Comparison of ENCODE assay signal across 1 cellular context in genomic region chr12:22544038-22544979, GRCh38.
A peak's percentile ranks its signal among the peaks of the same experiment; 100 is the strongest.
TF ChIP-seq lines count a peak whose summit lies in the region.

Gene C2CD5, minus strand, starts transcription at chr12:22544542. Its CDS starts 392 bp downstream, at chr12:22544150.

TF ChIP-seq in WTC11, 78 proteins besides CTCF, POLR2A, EP300 and RAD21 (continued from another document):
- TF ChIP-seq TCF7 (CRISPR knock-in tag; IDR thresholded peaks at IDR 0.05; ENCODE audit: low read depth) (0 out of 2 replicates have a peak, but pooled peaks have one; percentile 43), EMX1 (CRISPR knock-in tag; IDR thresholded peaks at IDR 0.05) (no peak), ZBTB21 (CRISPR knock-in tag; IDR thresholded peaks at IDR 0.05; ENCODE audit: borderline replicate concordance) (peak; percentile 92), ATF2 (CRISPR knock-in tag; IDR thresholded peaks at IDR 0.05; ENCODE audit: borderline replicate concordance, low read depth) (no peak), FOXJ3 (CRISPR knock-in tag; IDR thresholded peaks at IDR 0.05; ENCODE audit: borderline replicate concordance) (no peak), ZNF532 (CRISPR knock-in tag; IDR thresholded peaks at IDR 0.05; ENCODE audit: borderline replicate concordance) (no peak), E2F1 (CRISPR knock-in tag; IDR thresholded peaks at IDR 0.05) (0 out of 2 replicates have a peak, but pooled peaks have one; percentile 17), SMAD3 (CRISPR knock-in tag; IDR thresholded peaks at IDR 0.05; ENCODE audit: borderline replicate concordance) (no peak), NR2C2 (CRISPR knock-in tag; IDR thresholded peaks at IDR 0.05) (no peak), GABPB1 (CRISPR knock-in tag; IDR thresholded peaks at IDR 0.05) (no peak), E2F5 (CRISPR knock-in tag; IDR thresholded peaks at IDR 0.05) (peak; percentile 91), ZNF396 (CRISPR knock-in tag; IDR thresholded peaks at IDR 0.05; ENCODE audit: borderline replicate concordance) (no peak), TEAD4 (CRISPR knock-in tag; IDR thresholded peaks at IDR 0.05) (no peak), MXD4 (CRISPR knock-in tag; IDR thresholded peaks at IDR 0.05; ENCODE audit: borderline replicate concordance) (no peak), NFE2L1 (CRISPR knock-in tag; IDR thresholded peaks at IDR 0.05) (peak; percentile 70; the same call in 1 of the 2 replicates), GRHL2 (CRISPR knock-in tag; IDR thresholded peaks at IDR 0.05; ENCODE audit: insufficient replicate concordance, severe bottlenecking) (no peak), IRF1 (CRISPR knock-in tag; IDR thresholded peaks at IDR 0.05) (no peak), ZNF423 (CRISPR knock-in tag; IDR thresholded peaks at IDR 0.05) (no peak), CREB1 (CRISPR knock-in tag; IDR thresholded peaks at IDR 0.05) (no peak; the same call in 1 of the 2 replicates), ZMAT4 (CRISPR knock-in tag; IDR thresholded peaks at IDR 0.05) (no peak), ZNF121 (CRISPR knock-in tag; IDR thresholded peaks at IDR 0.05) (no peak), NR1H2 (CRISPR knock-in tag; IDR thresholded peaks at IDR 0.05) (no peak), AFF4 (CRISPR knock-in tag; IDR thresholded peaks at IDR 0.05; ENCODE audit: borderline replicate concordance) (peak; percentile 89), ZNF219 (CRISPR knock-in tag; IDR thresholded peaks at IDR 0.05; ENCODE audit: borderline replicate concordance) (no peak), ATF1 (CRISPR knock-in tag; IDR thresholded peaks at IDR 0.05) (no peak), ZNF512 (CRISPR knock-in tag; IDR thresholded peaks at IDR 0.05; ENCODE audit: borderline replicate concordance) (no peak), ZNF416 (CRISPR knock-in tag; IDR thresholded peaks at IDR 0.05) (no peak), ARID4B (CRISPR knock-in tag; IDR thresholded peaks at IDR 0.05; ENCODE audit: borderline replicate concordance) (no peak), RORB (CRISPR knock-in tag; IDR thresholded peaks at IDR 0.05) (no peak)
